In the genomic region with DNA sequence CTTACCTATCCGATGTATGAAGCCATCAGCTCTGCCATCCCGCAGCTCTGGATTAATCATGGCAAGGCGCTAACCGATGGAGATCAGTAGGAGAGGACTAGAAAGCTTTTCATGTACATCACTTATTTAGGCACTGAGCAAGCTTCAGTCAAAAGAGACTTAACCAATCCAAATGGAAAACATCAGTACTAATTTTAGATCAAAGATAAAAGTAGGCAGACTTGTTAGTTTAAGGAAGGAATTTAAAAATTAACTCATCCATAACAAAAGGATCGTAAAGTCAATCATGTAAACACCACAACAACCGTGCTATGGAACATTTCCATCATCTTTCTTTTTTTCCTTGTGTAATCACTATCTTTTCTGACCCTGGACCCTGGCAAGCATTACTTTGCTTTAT, we compare ENCODE assay signal across 36 cellular contexts. TPM values are rescaled to one million over a fixed set of nuclear protein-coding genes. Genes with fewer than 3 reads are reported as not detected.
"Had no signal": no experiment of that assay in that cellular context is flagged by ENCODE, and none has a peak within 500 bp of the region (broad histone marks: within the 10 kb centered on the region; RNA-seq: fewer than 3 reads in every experiment).

CLEC2A (minus strand) TSS at position 101 of the 400 bp plus-strand sequence; CDS start at position 60, 41 bp downstream.

- H3K9me3 Mint-ChIP-seq: dendritic cell treated with granulocyte-macrophage colony-stimulating factor and Interleukin-4, amounts not matched to agents 40 ng/mL and 50 ng/mL, for 4 days; endodermal cell; immature natural killer cell; memory B cell; naive B cell; natural killer cell treated with Interleukin-12 subunit alpha and Interleukin-12 subunit beta and Interleukin-15 and Interleukin-18, amount 100 ng/mL, for 72 hours; stimulated activated naive B cell treated with anti-CD40 and anti-IgM and Interleukin-4, amounts not matched to agents 10 μg/mL and 1 μg/mL and 100 μg/mL, for 72 hours; stimulated activated naive CD8-positive, alpha-beta T cell treated with anti-CD3 and anti-CD28 coated beads, Interleukin-15, Interleukin-2, amounts not matched to agents 100 ng/mL and 50 ng/mL, for 24 hours had no signal

- H3K27ac ChIP-seq: colonic mucosa, epithelial cell of prostate, foreskin keratinocyte, gastroesophageal sphincter, heart right ventricle, ovary, psoas muscle, sigmoid colon, thyroid gland, vagina had no signal

- H3K27me3 Mint-ChIP-seq: dendritic cell treated with granulocyte-macrophage colony-stimulating factor and Interleukin-4, amounts not matched to agents 40 ng/mL and 50 ng/mL, for 4 days had no signal

- H3K9me3 ChIP-seq: colonic mucosa, gastroesophageal sphincter, heart right ventricle, mucosa of descending colon, ovary, psoas muscle, sigmoid colon, thyroid gland, vagina had no signal

- H3K4me1 ChIP-seq: colonic mucosa, foreskin keratinocyte, gastroesophageal sphincter, heart right ventricle, psoas muscle, sigmoid colon, thyroid gland, vagina had no signal

- H3K27me3 ChIP-seq: colonic mucosa, foreskin keratinocyte, gastroesophageal sphincter, ovary, sigmoid colon, thyroid gland, vagina had no signal

- H3K4me3 ChIP-seq: colonic mucosa, gastroesophageal sphincter, heart right ventricle, lung, mucosa of descending colon, ovary, psoas muscle, sigmoid colon, thyroid gland, vagina had no signal

- H3K36me3 Mint-ChIP-seq: immature natural killer cell; memory B cell; naive B cell; natural killer cell treated with Interleukin-12 subunit alpha and Interleukin-12 subunit beta and Interleukin-15 and Interleukin-18, amount 100 ng/mL, for 72 hours; stimulated activated naive B cell treated with anti-CD40 and anti-IgM and Interleukin-4, amounts not matched to agents 10 μg/mL and 1 μg/mL and 100 μg/mL, for 72 hours had no signal

- ATAC-seq: foreskin keratinocyte; gastroesophageal sphincter; heart right ventricle; left ventricle myocardium superior; natural killer cell treated with Interleukin-12 subunit alpha and Interleukin-12 subunit beta and Interleukin-15 and Interleukin-18, amount 100 ng/mL, for 72 hours; psoas muscle; right cardiac atrium; stimulated activated naive B cell treated with anti-CD40 and anti-IgM and Interleukin-4, amounts not matched to agents 10 μg/mL and 1 μg/mL and 100 μg/mL, for 72 hours had no signal

- H3K4me3 Mint-ChIP-seq: dendritic cell treated with granulocyte-macrophage colony-stimulating factor and Interleukin-4, amounts not matched to agents 40 ng/mL and 50 ng/mL, for 4 days; endodermal cell; immature natural killer cell; memory B cell; naive B cell; natural killer cell treated with Interleukin-12 subunit alpha and Interleukin-12 subunit beta and Interleukin-15 and Interleukin-18, amount 100 ng/mL, for 72 hours; stimulated activated naive B cell treated with anti-CD40 and anti-IgM and Interleukin-4, amounts not matched to agents 10 μg/mL and 1 μg/mL and 100 μg/mL, for 72 hours; stimulated activated naive CD8-positive, alpha-beta T cell treated with anti-CD3 and anti-CD28 coated beads, Interleukin-15, Interleukin-2, amounts not matched to agents 100 ng/mL and 50 ng/mL, for 24 hours had no signal

- H3K27ac Mint-ChIP-seq: dendritic cell treated with granulocyte-macrophage colony-stimulating factor and Interleukin-4, amounts not matched to agents 40 ng/mL and 50 ng/mL, for 4 days; endodermal cell; immature natural killer cell; memory B cell; natural killer cell treated with Interleukin-12 subunit alpha and Interleukin-12 subunit beta and Interleukin-15 and Interleukin-18, amount 100 ng/mL, for 72 hours; stimulated activated naive B cell treated with anti-CD40 and anti-IgM and Interleukin-4, amounts not matched to agents 10 μg/mL and 1 μg/mL and 100 μg/mL, for 72 hours; stimulated activated naive CD8-positive, alpha-beta T cell treated with anti-CD3 and anti-CD28 coated beads, Interleukin-15, Interleukin-2, amounts not matched to agents 100 ng/mL and 50 ng/mL, for 24 hours had no signal

- H3K4me1 Mint-ChIP-seq: immature natural killer cell, memory B cell, naive B cell had no signal

- DNase-seq: colonic mucosa; effector CD8-positive, alpha-beta T cell; endodermal cell; glutamatergic neuron; heart right ventricle; hypothalamus; immature natural killer cell; islet precursor cell; left ventricle myocardium superior; mucosa of descending colon; naive B cell; nucleus accumbens; ovary; posterior cingulate gyrus; psoas muscle; right cardiac atrium; sigmoid colon; stimulated activated CD4-positive, alpha-beta T cell treated with anti-CD3 and anti-CD28 coated beads, Interleukin-15, amount 100 ng/mL, for 24 hours; stimulated activated CD4-positive, alpha-beta T cell treated with anti-CD3 and anti-CD28 coated beads, Interleukin-2, amount 100 ng/mL, for 48 hours; stimulated activated naive B cell treated with anti-CD40 and anti-IgM and Interleukin-4, amounts not matched to agents 10 μg/mL and 1 μg/mL and 100 μg/mL, for 72 hours; thyroid gland; trophoblast cell had no signal

- H3K36me3 ChIP-seq: colonic mucosa, gastroesophageal sphincter, heart right ventricle, ovary, sigmoid colon, thyroid gland, vagina had no signal

RNA-seq across cellular contexts. Expression of gene CLEC2A, which starts in this region (rescaled TPM):
- total RNA-seq: colonic mucosa; esophagus mucosa; fibroblast of lung; foreskin keratinocyte; gastroesophageal sphincter; heart right ventricle; left ventricle myocardium superior; lung; mucosa of descending colon; natural killer cell treated with Interleukin-12 subunit alpha and Interleukin-12 subunit beta and Interleukin-15 and Interleukin-18, amount 100 ng/mL, for 72 hours; ovary; psoas muscle; renal cortical epithelial cell; right cardiac atrium; sigmoid colon; skeletal muscle tissue; thyroid gland; ureter; vagina had no signal
- polyA plus RNA-seq: fibroblast of lung, foreskin keratinocyte, heart right ventricle, immature natural killer cell, lung, ovary, psoas muscle, right cardiac atrium, sigmoid colon had no signal
